In genomic region chr14:76810953-76811400, GRCh38 we compare ENCODE assay signal across 9 cellular contexts. TPM values are rescaled to one million over a fixed set of nuclear protein-coding genes. Genes with fewer than 3 reads are reported as not detected.
DNase-seq lines count a peak whose midpoint lies in the region; ATAC-seq and TF ChIP-seq lines count a peak whose summit lies in the region.
"Had no signal": no experiment of that assay in that cellular context is flagged by ENCODE, and none has a peak within 500 bp of the region (broad histone marks: within the 10 kb centered on the region; RNA-seq: fewer than 3 reads in every experiment).

No MANE protein-coding gene starts in this region.

- peak overlapping the region; percentile 61; the same call in 1 of the 2 replicates for H3K4me3 ChIP-seq in GM08714 (ENCODE audit: low read length)
- H3K4me3 ChIP-seq in astrocyte of the cerebellum (ENCODE audit: low read depth, low read length): peak overlapping the region; percentile 87
- H3K4me3 ChIP-seq in iPS-18a (ENCODE audit: low read length): peak overlapping the region; percentile 25
- H3K4me3 ChIP-seq in smooth muscle cell: peak overlapping the region; percentile 87

- peaks cover 8% of the 10 kb centered on the region for H3K79me2 ChIP-seq in smooth muscle cell (ENCODE audit: low read depth)

- in situ Hi-C loops in astrocyte of the cerebellum (cut with HindIII; ENCODE audit: low sequenced_read_pairs): no loop called here

- H3K9ac ChIP-seq in iPS-18a (ENCODE audit: low read length) (no peak overlapping the region), smooth muscle cell (ENCODE audit: low read depth) (peak overlapping the region; percentile 30)

- H4K20me1 ChIP-seq in smooth muscle cell (ENCODE audit: low read depth): peaks cover 8% of the 10 kb centered on the region

- H3K27me3 ChIP-seq in iPS-18a (ENCODE audit: control insufficient read depth, insufficient read depth, low read length) (no peaks in the 10 kb centered on the region), smooth muscle cell (ENCODE audit: low read depth) (no peaks in the 10 kb centered on the region)

- TF ChIP-seq CTCF in astrocyte of the cerebellum (IDR thresholded peaks at IDR 0.05; ENCODE audit: low read depth, low read length, missing control alignments) (peak; percentile 63), smooth muscle cell (IDR thresholded peaks at IDR 0.05; ENCODE audit: borderline replicate concordance, insufficient read depth, poor library complexity, severe bottlenecking) (peak; percentile 27)

- H3K36me3 ChIP-seq in iPS-18a (ENCODE audit: control insufficient read depth, low read depth, low read length) (peaks cover 25% of the 10 kb centered on the region), smooth muscle cell (ENCODE audit: low read depth) (no peaks in the 10 kb centered on the region)

- H3K4me1 ChIP-seq in iPS-18a (ENCODE audit: control insufficient read depth, low read depth, low read length) (peaks cover 10% of the 10 kb centered on the region), smooth muscle cell (ENCODE audit: low read depth) (peaks cover 13% of the 10 kb centered on the region)

- H3K4me2 ChIP-seq in smooth muscle cell: peak overlapping the region; percentile 100

- no peaks in the 10 kb centered on the region for H3F3A ChIP-seq in smooth muscle cell (ENCODE audit: low read depth)

- H3K27ac ChIP-seq in iPS-18a (ENCODE audit: low read length) (no peak overlapping the region), smooth muscle cell (ENCODE audit: low read depth) (peak overlapping the region; percentile 42)

- H2AFZ ChIP-seq in smooth muscle cell (ENCODE audit: low read depth): peak overlapping the region; percentile 2

- WGBS in smooth muscle cell (ENCODE audit: low lambda C conversion rate): 13% methylated on average over 9 of the region's 9 CpGs

- H3K9me3 ChIP-seq in iPS-18a (ENCODE audit: control insufficient read depth, low read depth, low read length) (no peaks in the 10 kb centered on the region), smooth muscle cell (replicated peaks; ENCODE audit: low read depth) (no peaks in the 10 kb centered on the region)

- DNase-seq in AML-193 (lab: John Stamatoyannopoulos, UW) (peak; percentile 24 to 41), NCI-H524 treated with DMSO at 0.1 percent for 48 hours (lab: John Stamatoyannopoulos, UW) (peak; percentile 40), astrocyte of the cerebellum (ENCODE audit: low read depth) (no peak), smooth muscle cell (lab: John Stamatoyannopoulos, UW; ENCODE audit: unreplicated experiment) (no peak)

- no peak for ATAC-seq in HG02571 (IDR thresholded peaks at IDR 0.05; ENCODE audit: unreplicated experiment)
- ATAC-seq in GM18502 (IDR thresholded peaks at IDR 0.05; ENCODE audit: poor library complexity, unreplicated experiment): no peak

RNA-seq across cellular contexts. Expression of gene ANGEL1, which starts 1.7 kb away (rescaled TPM):
- total RNA-seq in smooth muscle cell: 18.1 and 20.4 TPM in 2 replicates
- 8.4 and 9.5 TPM in 2 replicates for polyA plus RNA-seq in smooth muscle cell

RNA-seq across cellular contexts. Expression of gene LRRC74A, which starts 15.2 kb away (rescaled TPM):
- total RNA-seq in smooth muscle cell: not detected in 2 replicates
- polyA plus RNA-seq in smooth muscle cell: not detected in 2 replicates
- total RNA-seq: T-helper 2 cell treated with Interferon-gamma antibody and Interleukin-4, amounts not matched to agents 100 ng/mL and 5 ng/mL, for 36 hours had no signal

RNA-seq across cellular contexts. Expression of gene VASH1, which starts 49.7 kb away (rescaled TPM):
- 23.8 and 25.0 TPM in 2 replicates for total RNA-seq in smooth muscle cell
- 30.7 and 39.3 TPM in 2 replicates for polyA plus RNA-seq in smooth muscle cell

Comparison
In these comparisons a context has a peak if more than half of its experiments do, and no peak if none do; other contexts are left out.
1. DNase-seq: peak in AML-193 (2 of 2) and NCI-H524 treated with DMSO at 0.1 percent for 48 hours (single experiment); none in astrocyte of the cerebellum (single experiment) and smooth muscle cell (single experiment).
2. H3K4me3 ChIP-seq: peak in every context shown above with its lines; median percentile 87 in astrocyte of the cerebellum; 87 in smooth muscle cell; 61 in GM08714; 25 in iPS-18a.